9 cellular contexts compared by ENCODE assay signal in the genomic region with DNA sequence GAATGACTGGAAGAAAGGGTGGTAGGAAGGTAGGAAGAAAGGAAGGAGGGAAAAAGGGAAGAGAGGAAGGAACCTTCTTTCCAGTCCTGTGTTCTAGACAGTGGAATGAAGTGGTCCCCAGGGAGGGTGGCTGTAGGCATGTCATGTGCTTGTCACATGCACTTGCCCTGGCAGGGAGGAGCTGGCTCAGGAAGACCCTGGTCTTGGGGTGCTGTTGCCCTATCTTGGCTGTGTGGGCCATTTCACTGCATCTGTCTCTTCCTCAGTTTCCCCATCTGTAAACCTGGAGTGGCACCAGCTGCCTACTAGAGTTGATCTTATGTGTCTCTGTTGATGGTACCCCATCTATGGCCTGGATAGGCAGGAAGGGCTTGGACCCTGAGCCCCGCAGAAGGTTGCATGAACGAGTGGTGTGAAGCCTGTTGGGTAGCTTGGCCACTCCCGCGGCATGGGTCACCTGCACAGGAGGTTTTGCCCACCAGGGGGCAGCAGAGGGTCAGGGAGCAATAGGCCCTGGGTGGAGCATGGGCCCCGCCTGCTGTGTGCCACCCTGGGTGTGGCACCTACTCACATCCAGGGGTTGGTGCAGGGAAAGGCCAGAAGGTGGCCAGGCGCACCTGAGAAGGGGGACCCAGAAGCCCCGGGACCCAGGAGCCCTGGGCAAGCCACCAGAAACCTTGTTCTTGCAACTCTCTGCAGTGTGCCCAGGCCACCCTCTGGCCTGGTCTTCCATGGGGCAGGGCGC. TPM values are rescaled to one million over a fixed set of nuclear protein-coding genes. Genes with fewer than 3 reads are reported as not detected.
DNase-seq lines count a peak whose midpoint lies in the region; ATAC-seq and TF ChIP-seq lines count a peak whose summit lies in the region.
"Had no signal": no experiment of that assay in that cellular context is flagged by ENCODE, and none has a peak within 500 bp of the region (broad histone marks: within the 10 kb centered on the region; RNA-seq: fewer than 3 reads in every experiment).

No MANE protein-coding gene starts in this region.

- H3K9me2 ChIP-seq in DOHH2 (replicated peaks; ENCODE audit: control insufficient read depth, low read length) (no peaks in the 10 kb centered on the region), GM23338 (ENCODE audit: insufficient read depth) (no peaks in the 10 kb centered on the region)

- ATAC-seq in GM23338 (peak; percentile 98), naive B cell (ENCODE audit: low read depth in 2 of 2) (peak; percentile 66), GM21381 (IDR thresholded peaks at IDR 0.05; ENCODE audit: unreplicated experiment) (no peak)

- no peaks in the 10 kb centered on the region for H3K9me3 ChIP-seq in DOHH2 (ENCODE audit: control insufficient read depth, insufficient read depth, low read length)

- peak; percentile 87 for TF ChIP-seq CTCF in DOHH2 (IDR thresholded peaks at IDR 0.05; ENCODE audit: low read depth, low read length, poor library complexity, severe bottlenecking)
- TF ChIP-seq CTCF in GM23338 (conservative IDR thresholded peaks at IDR 0.05; ENCODE audit: low read depth in 2 of 2) = peak; percentile 73 to 91

- H3K27ac Mint-ChIP-seq in GM23338 (no peak overlapping the region), naive B cell (no peak overlapping the region)

- H4K20me1 ChIP-seq in DOHH2 (ENCODE audit: control insufficient read depth, insufficient read depth, low read depth, low read length) (no peaks in the 10 kb centered on the region), GM23338 (replicated peaks; ENCODE audit: insufficient read depth) (no peaks in the 10 kb centered on the region)

- H3K27ac ChIP-seq in DOHH2 (ENCODE audit: low read depth, low read length) (no peak overlapping the region), GM23338 (ENCODE audit: low read depth) (no peak overlapping the region)
- H3K27ac ChIP-seq: SK-N-MC had no signal

- no peak overlapping the region for H3K4me3 ChIP-seq in DOHH2 (ENCODE audit: low read length)
- no peak overlapping the region for H3K4me3 ChIP-seq in GM23338
- H3K4me3 ChIP-seq: SK-N-MC had no signal

- H3K79me2 ChIP-seq in DOHH2 (ENCODE audit: control insufficient read depth, low read length) = no peaks in the 10 kb centered on the region
- H3K79me2 ChIP-seq in GM23338 (replicated peaks; ENCODE audit: insufficient read depth) = no peaks in the 10 kb centered on the region

- H3K4me3 Mint-ChIP-seq in GM23338 (no peak overlapping the region), naive B cell (peak overlapping the region in 3 of 8 donors; percentile 12 to 41 (median 16))

- H3K27me3 Mint-ChIP-seq in GM23338 (ENCODE audit: insufficient read depth, low read depth, poor library complexity) (no peaks in the 10 kb centered on the region), naive B cell (no peaks in the 10 kb centered on the region)

- H3K4me1 ChIP-seq in DOHH2 (ENCODE audit: control insufficient read depth, low read length) (no peaks in the 10 kb centered on the region), GM23338 (ENCODE audit: insufficient read depth) (no peaks in the 10 kb centered on the region)

- H3K4me2 ChIP-seq in DOHH2 (ENCODE audit: low read length) = no peak overlapping the region
- no peak overlapping the region for H3K4me2 ChIP-seq in GM23338

- DNase-seq in GM23338 (ENCODE audit: low spot score) = peak; percentile 79
- peak; percentile 45 for DNase-seq in NCI-H146 (lab: John Stamatoyannopoulos, UW)
- peak; percentile 90 for DNase-seq in activated CD4-positive, alpha-beta T cell treated with anti-CD3 and anti-CD28 coated beads for 48 hours
- DNase-seq in dermis blood vessel endothelial cell = peak; percentile 69
- peak; percentile 55 for DNase-seq in naive B cell
- DNase-seq in stimulated activated naive CD4-positive, alpha-beta T cell treated with Interleukin-2 at 50 U/mL for 16 hours (lab: John Stamatoyannopoulos, UW) = peak; percentile 65

- H3K4me1 Mint-ChIP-seq in GM23338 (no peaks in the 10 kb centered on the region; the same call in 2 of the 3 replicates), naive B cell (peaks cover 0 to 4% (median 2%) of the 10 kb centered on the region in 3 donors)

- no peaks in the 10 kb centered on the region for H3K36me3 ChIP-seq in DOHH2 (ENCODE audit: control insufficient read depth, low read length)
- no peaks in the 10 kb centered on the region for H3K36me3 ChIP-seq in GM23338 (ENCODE audit: insufficient read depth)

- H3K9me3 Mint-ChIP-seq in GM23338 (no peaks in the 10 kb centered on the region), naive B cell (no peaks in the 10 kb centered on the region)

- H3K27me3 ChIP-seq in DOHH2 (ENCODE audit: control insufficient read depth, low read length) = no peaks in the 10 kb centered on the region
- H3K27me3 ChIP-seq in GM23338 (ENCODE audit: insufficient read depth) = no peaks in the 10 kb centered on the region

- no peaks in the 10 kb centered on the region for H3K36me3 Mint-ChIP-seq in GM23338 (ENCODE audit: low read depth)
- no peaks in the 10 kb centered on the region for H3K36me3 Mint-ChIP-seq in naive B cell

- no peak overlapping the region for H2AFZ ChIP-seq in GM23338

- no peaks in the 10 kb centered on the region for H3F3A ChIP-seq in DOHH2 (ENCODE audit: control insufficient read depth, insufficient read depth)
- H3F3A ChIP-seq in GM23338 (replicated peaks; ENCODE audit: low read depth) = no peaks in the 10 kb centered on the region

TF ChIP-seq in GM23338, 12 proteins besides CTCF, POLR2A, EP300 and RAD21:
- TF ChIP-seq EZH2 (IDR thresholded peaks at IDR 0.05; ENCODE audit: low read depth, unreplicated experiment) (no peak), POLR2AphosphoS5 (IDR thresholded peaks at IDR 0.05; ENCODE audit: low read depth) (no peak), ZNF331 (CRISPR knock-in tag; IDR thresholded peaks at IDR 0.05; ENCODE audit: low read depth) (no peak), JUNB (IDR thresholded peaks at IDR 0.05; ENCODE audit: unreplicated experiment) (no peak)

RNA-seq across cellular contexts. Expression of gene MEG3, which starts 25.1 kb away (rescaled TPM):
- total RNA-seq in GM23338 (2014; rRNA removed; shearing (Covaris generic)) = not detected in 2 replicates
- not detected in 2 replicates for polyA plus RNA-seq in GM23338 (2016; fragmentation: Nextera tagmentation; extraction: Ambion mirVana)
- total RNA-seq in dermis blood vessel endothelial cell = 0.65 and 2.2 TPM in 2 replicates
- under 1 TPM in 1 of 6 donors, not detected in 5; 0.18 TPM for polyA plus RNA-seq in naive B cell (ENCODE audit: low read depth in 6 of 6)

RNA-seq across cellular contexts. Expression of gene RTL1, which starts 52.5 kb away (rescaled TPM):
- not detected in 2 replicates for total RNA-seq in GM23338 (2014; rRNA removed; shearing (Covaris generic))
- polyA plus RNA-seq in GM23338 (2016; fragmentation: Nextera tagmentation; extraction: Ambion mirVana) (not detected in 2 replicates), naive B cell (ENCODE audit: low read depth in 6 of 6) (not detected)
- not detected in 2 replicates for total RNA-seq in dermis blood vessel endothelial cell
